Comparison of ENCODE assay signal across 8 cellular contexts in genomic region chr10:73874267-73875138, GRCh38. TPM values are rescaled to one million over a fixed set of nuclear protein-coding genes. Genes with fewer than 3 reads are reported as not detected.
A peak's percentile ranks its signal among the peaks of the same experiment; 100 is the strongest.
DNase-seq lines count a peak whose midpoint lies in the region; ATAC-seq, FAIRE-seq and TF ChIP-seq lines count a peak whose summit lies in the region.

CAMK2G (minus strand) TSS chr10:73874555; CDS start chr10:73874461, 94 bp downstream.

- in situ Hi-C loops in GM13976 (cut with MboI; ENCODE audit: low sequenced_read_pairs, unreplicated experiment): loop anchor here (25.0 kb wide), 1 partner anchor 213 kb away; no protein-coding TSS in a partner anchor

- no peaks in the 10 kb centered on the region for H3K9me3 ChIP-seq in astrocyte (ENCODE audit: insufficient read depth, low read depth, low read length)

- peaks cover 36% of the 10 kb centered on the region for H4K20me1 ChIP-seq in astrocyte (ENCODE audit: insufficient read depth, low read length)

- H3K4me3 Mint-ChIP-seq in astrocyte (ENCODE audit: unreplicated experiment): peak within 1 kb of the TSS; percentile 87

- H3K4me3 ChIP-seq in astrocyte (ENCODE audit: insufficient read depth, low read depth, low read length): peak within 1 kb of the TSS; percentile 63
- H3K4me3 ChIP-seq in retinal pigment epithelial cell (ENCODE audit: low read length): peak within 1 kb of the TSS; percentile 62

- peaks cover 14% of the 10 kb centered on the region for H3K27me3 Mint-ChIP-seq in astrocyte (ENCODE audit: low read depth, unreplicated experiment)

- ATAC-seq in HG02642 (IDR thresholded peaks at IDR 0.05; ENCODE audit: poor library complexity, unreplicated experiment): peak; percentile 87

- DNase-seq in GM13976 (ENCODE audit: low spot score): peak; percentile 97
- DNase-seq in NCI-H1694 (lab: John Stamatoyannopoulos, UW): peak; percentile 18
- peak; percentile 74 for DNase-seq in T-helper 9 cell
- peak; percentile 59 for DNase-seq in astrocyte (ENCODE audit: low read depth)
- peak; percentile 95 for DNase-seq in hepatic stellate cell (ENCODE audit: low spot score)
- DNase-seq in retinal pigment epithelial cell (ENCODE audit: low read depth): no peak
- DNase-seq in NCI-H128 (lab: John Stamatoyannopoulos, UW; ENCODE audit: unreplicated experiment): no peak

- no peaks in the 10 kb centered on the region for H3K27me3 ChIP-seq in astrocyte (ENCODE audit: insufficient read depth, low read length)

- no peak for TF ChIP-seq CTCF in GM13976 (IDR thresholded peaks at IDR 0.05; ENCODE audit: borderline replicate concordance, control extremely low read depth, extremely low read depth, insufficient read depth, missing control alignments)
- TF ChIP-seq CTCF in astrocyte (IDR thresholded peaks at IDR 0.05; ENCODE audit: insufficient read depth, low read depth, low read length): no peak
- no peak for TF ChIP-seq CTCF in retinal pigment epithelial cell (conservative IDR thresholded peaks at IDR 0.05; ENCODE audit: low read depth, low read length)

- H2AFZ ChIP-seq in astrocyte (ENCODE audit: low read depth, low read length): peak within 1 kb of the TSS; percentile 90

- H3K9ac ChIP-seq in astrocyte (ENCODE audit: low read length): peak within 1 kb of the TSS; percentile 57

- H3K9me3 Mint-ChIP-seq in astrocyte (ENCODE audit: unreplicated experiment): no peaks in the 10 kb centered on the region

- no peak within 1 kb of the TSS for H3K27ac ChIP-seq in astrocyte (ENCODE audit: low read depth, low read length)

- peaks cover 3% of the 10 kb centered on the region for H3K79me2 ChIP-seq in astrocyte (ENCODE audit: insufficient read depth, low read length)

- peaks cover 3% of the 10 kb centered on the region for H3K36me3 ChIP-seq in astrocyte (ENCODE audit: insufficient read depth, low read length)

- peak within 1 kb of the TSS; percentile 26 for H3K27ac Mint-ChIP-seq in astrocyte (ENCODE audit: unreplicated experiment)

- peaks cover 13% of the 10 kb centered on the region for H3K4me1 Mint-ChIP-seq in astrocyte (ENCODE audit: low read depth, unreplicated experiment)

- FAIRE-seq in astrocyte (lab: Jason Lieb, UNC): no peak

- peaks cover 7% of the 10 kb centered on the region for H3K36me3 Mint-ChIP-seq in astrocyte (ENCODE audit: low read depth, unreplicated experiment)

- peaks cover 4% of the 10 kb centered on the region for H3K4me1 ChIP-seq in astrocyte (ENCODE audit: insufficient read depth, low read length)

- H3K4me2 ChIP-seq in astrocyte (ENCODE audit: low read length): peak within 1 kb of the TSS; percentile 86

RNA-seq across cellular contexts. Expression of gene CAMK2G, which starts in this region (rescaled TPM):
- total RNA-seq in astrocyte: 16.6 and 19.8 TPM in 2 replicates

Comparison
In these comparisons a context has a peak if more than half of its experiments do, and no peak if none do; other contexts are left out.
1. DNase-seq: peak in GM13976 (single experiment), NCI-H1694 (single experiment), T-helper 9 cell (single experiment), astrocyte (single experiment) and hepatic stellate cell (single experiment); none in retinal pigment epithelial cell (single experiment) and NCI-H128 (single experiment).